14 cellular contexts compared by ENCODE assay signal in the genomic region with DNA sequence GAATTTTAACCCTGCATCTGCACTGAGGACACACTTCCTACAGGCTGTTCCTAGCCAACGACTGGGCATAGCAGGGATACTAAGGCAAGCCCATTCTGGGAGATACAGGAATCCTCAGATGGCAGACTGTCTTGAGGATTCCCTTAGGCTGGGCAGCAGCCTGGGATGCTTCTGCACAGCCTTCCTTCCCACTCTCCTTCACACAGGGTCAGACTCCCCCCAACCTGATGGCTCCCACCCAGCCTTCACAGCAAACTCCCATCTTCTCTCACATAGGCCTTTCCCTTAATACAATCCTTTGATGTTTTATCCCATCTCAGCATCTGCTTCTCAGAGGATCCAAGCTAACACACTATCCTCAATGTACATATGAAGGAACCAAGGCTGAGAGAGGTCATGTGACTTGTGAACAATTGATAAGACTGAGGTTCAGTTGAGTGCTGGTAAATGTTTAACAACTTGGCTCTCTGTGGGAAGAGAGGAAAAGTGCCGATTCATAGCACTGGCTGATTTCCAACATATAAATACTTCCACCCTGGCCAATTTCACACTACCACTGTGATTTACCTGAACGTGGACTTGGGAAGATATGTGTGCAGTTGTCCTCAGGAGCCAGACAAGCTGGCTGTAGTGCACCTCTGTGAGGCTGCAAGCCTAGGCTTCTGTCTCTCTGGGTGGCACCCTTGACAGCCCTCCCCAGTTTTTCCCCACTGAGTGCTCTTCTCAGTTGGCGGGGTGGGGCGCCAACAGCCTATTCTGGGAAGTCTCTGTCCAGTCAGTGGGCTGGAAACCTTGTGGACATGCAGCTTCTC.
A peak's percentile ranks its signal among the peaks of the same experiment; 100 is the strongest.
DNase-seq lines count a peak whose midpoint lies in the region; ATAC-seq and TF ChIP-seq lines count a peak whose summit lies in the region.
"Had no signal": no experiment of that assay in that cellular context is flagged by ENCODE, and none has a peak within 500 bp of the region (broad histone marks: within the 10 kb centered on the region; RNA-seq: fewer than 3 reads in every experiment).

No MANE protein-coding gene starts in this region.

- H3K4me1 ChIP-seq in ACC112 (ENCODE audit: control insufficient read depth, insufficient read depth, low read length, unreplicated experiment), result peaks cover 32% of the 10 kb centered on the region
- H3K4me1 ChIP-seq: prostate gland had no signal

- peak; percentile 42 to 74 for DNase-seq in cardiac fibroblast (ENCODE audit: low read depth in 2 of 2)
- DNase-seq in kidney glomerular epithelial cell (lab: John Stamatoyannopoulos, UW), result peak; percentile 66
- DNase-seq in WERI-Rb-1, result no peak
- DNase-seq in NCI-H748 (lab: John Stamatoyannopoulos, UW; ENCODE audit: unreplicated experiment), result no peak
- DNase-seq: activated CD8-positive, alpha-beta memory T cell treated with anti-CD3 and anti-CD28 coated beads, Interleukin-2, amount 10 ng/mL, durations not matched to agents 7 days and 5 days; activated naive CD4-positive, alpha-beta T cell treated with Interleukin-2 at 50 U/mL for 16 hours; NCI-H510A treated with DMSO at 0.1 percent for 48 hours; SIG-M5; stimulated activated CD4-positive, alpha-beta T cell treated with anti-CD3 and anti-CD28 coated beads, Interleukin-1b, Interleukin-23, amount 100 ng/mL, for 48 hours had no signal

- no peaks in the 10 kb centered on the region for H3K27me3 ChIP-seq in ACC112 (ENCODE audit: insufficient read depth, low read length)
- no peaks in the 10 kb centered on the region for H3K27me3 ChIP-seq in WERI-Rb-1 (ENCODE audit: insufficient read depth, low read depth, severe bottlenecking)

- H3K27ac ChIP-seq in ACC112 (ENCODE audit: low read depth, low read length), result peak overlapping the region; percentile 73
- H3K27ac ChIP-seq in WERI-Rb-1, result no peak overlapping the region
- H3K27ac ChIP-seq: prostate gland had no signal

- no peak overlapping the region for H2AFZ ChIP-seq in ACC112 (ENCODE audit: low read length, unreplicated experiment)

- no peaks in the 10 kb centered on the region for H3K36me3 ChIP-seq in ACC112 (ENCODE audit: insufficient read depth, low read length)
- no peaks in the 10 kb centered on the region for H3K36me3 ChIP-seq in WERI-Rb-1
- H3K36me3 ChIP-seq: prostate gland had no signal

- H3K79me2 ChIP-seq in ACC112 (ENCODE audit: control insufficient read depth, insufficient read depth, low read length, unreplicated experiment), result no peaks in the 10 kb centered on the region

- ATAC-seq in HG02759 (IDR thresholded peaks at IDR 0.05; ENCODE audit: unreplicated experiment) (peak; percentile 45), GM19023 (IDR thresholded peaks at IDR 0.05; ENCODE audit: unreplicated experiment) (no peak), HG03045 (IDR thresholded peaks at IDR 0.05; ENCODE audit: unreplicated experiment) (no peak)
- ATAC-seq: activated CD8-positive, alpha-beta memory T cell treated with anti-CD3 and anti-CD28 coated beads, Interleukin-2, amount 10 ng/mL, durations not matched to agents 7 days and 5 days had no signal

- H3K4me3 ChIP-seq in ACC112 (ENCODE audit: low read depth, low read length) (no peak overlapping the region), cardiac fibroblast (replicated peaks in 1 of 2; ENCODE audit: low read depth in 2 of 2, low read length in 2 of 2) (no peak overlapping the region), WERI-Rb-1 (ENCODE audit: low read depth, low read length) (no peak overlapping the region)
- H3K4me3 ChIP-seq: prostate gland had no signal

- no peaks in the 10 kb centered on the region for H3K9me3 ChIP-seq in WERI-Rb-1 (ENCODE audit: severe bottlenecking)
- H3K9me3 ChIP-seq: prostate gland had no signal

- TF ChIP-seq CTCF in cardiac fibroblast (IDR thresholded peaks at IDR 0.05; ENCODE audit: low read depth, low read length) (no peak), WERI-Rb-1 (IDR thresholded peaks at IDR 0.05; ENCODE audit: low read depth, low read length) (no peak)

Comparison
In these comparisons a context has a peak if more than half of its experiments do, and no peak if none do; other contexts are left out.
1. DNase-seq: peak in cardiac fibroblast (2 of 2) and kidney glomerular epithelial cell (single experiment); none in WERI-Rb-1 (single experiment) and NCI-H748 (single experiment).